In genomic region chr6:17102258-17102870, GRCh38 we compare ENCODE assay signal across 12 cellular contexts. TPM values are rescaled to one million over a fixed set of nuclear protein-coding genes. Genes with fewer than 3 reads are reported as not detected.
DNase-seq lines count a peak whose midpoint lies in the region; ATAC-seq and TF ChIP-seq lines count a peak whose summit lies in the region.
"Had no signal": no experiment of that assay in that cellular context is flagged by ENCODE, and none has a peak within 500 bp of the region (broad histone marks: within the 10 kb centered on the region; RNA-seq: fewer than 3 reads in every experiment).

No MANE protein-coding gene starts in this region.

- intact Hi-C loops in esophagus muscularis mucosa (cut with DNase I): no loop called here

- no peak overlapping the region for H3K9ac ChIP-seq in NT2/D1 (ENCODE audit: insufficient read length, low read depth)

- no peak for TF ChIP-seq EP300 in esophagus muscularis mucosa (IDR thresholded peaks at IDR 0.05)

- 38% methylated on average over 23 of the region's 23 CpGs for WGBS in esophagus muscularis mucosa

- TF ChIP-seq CTCF in AG04449 (IDR thresholded peaks at IDR 0.05; ENCODE audit: insufficient read depth, low read length, missing control alignments) (no peak), esophagus muscularis mucosa (IDR thresholded peaks at IDR 0.05) (no peak)

- no peak overlapping the region for H3K27ac ChIP-seq in esophagus muscularis mucosa (replicated peaks in 1 of 4)

- no peak overlapping the region for H2AFZ ChIP-seq in neuron (ENCODE audit: low read depth, low read length)

- H3K27me3 ChIP-seq in NT2/D1 (ENCODE audit: insufficient read depth, insufficient read length) (peaks cover 33% of the 10 kb centered on the region), esophagus muscularis mucosa (peaks cover 0 to 45% (median 12%) of the 10 kb centered on the region in 4 donors), neuron (ENCODE audit: insufficient read depth, low read length) (peaks cover 29% of the 10 kb centered on the region)

- H3K9me3 ChIP-seq in NT2/D1 (ENCODE audit: insufficient read depth, low read length) (no peaks in the 10 kb centered on the region), esophagus muscularis mucosa (no peaks in the 10 kb centered on the region), neuron (ENCODE audit: low read length) (peaks cover 3% of the 10 kb centered on the region)
- H3K9me3 ChIP-seq: MG63 had no signal

- ATAC-seq in GM19463 (IDR thresholded peaks at IDR 0.05; ENCODE audit: unreplicated experiment): no peak
- ATAC-seq: effector memory CD8-positive, alpha-beta T cell; naive thymus-derived CD4-positive, alpha-beta T cell had no signal

- H3K36me3 ChIP-seq in NT2/D1 (ENCODE audit: insufficient read depth, insufficient read length, low read length) (no peaks in the 10 kb centered on the region), esophagus muscularis mucosa (no peaks in the 10 kb centered on the region), neuron (ENCODE audit: insufficient read depth, low read length) (no peaks in the 10 kb centered on the region)
- H3K36me3 ChIP-seq: MG63 had no signal

- peaks cover 3% of the 10 kb centered on the region for H3K4me1 ChIP-seq in NT2/D1 (ENCODE audit: insufficient read depth, insufficient read length)
- peaks cover 10 to 15% (median 14%) of the 10 kb centered on the region in 4 donors for H3K4me1 ChIP-seq in esophagus muscularis mucosa
- H3K4me1 ChIP-seq in neuron (ENCODE audit: insufficient read depth, low read length): peaks cover 5% of the 10 kb centered on the region

- TF ChIP-seq POLR2A in esophagus muscularis mucosa (IDR thresholded peaks at IDR 0.05; ENCODE audit: low read depth): no peak

- CTCF ChIA-PET in AG04449 (lab: Yijun Ruan, JAX): interaction anchor here (1.5 kb wide), 1 partner anchor 16 kb away, joined by 5 read pairs; no protein-coding TSS in a partner anchor

- POLR2A ChIA-PET in AG04449 (lab: Yijun Ruan, JAX): no interaction called here

- peak overlapping the region; percentile 48 for H3K4me3 ChIP-seq in AG04449 (ENCODE audit: low read depth, low read length)
- peak overlapping the region; percentile 45 for H3K4me3 ChIP-seq in NT2/D1 (ENCODE audit: insufficient read length, low read depth)
- H3K4me3 ChIP-seq in esophagus muscularis mucosa: peak overlapping the region; percentile 47 to 56 (median 50)
- peak overlapping the region; percentile 17 for H3K4me3 ChIP-seq in neuron (ENCODE audit: low read length)

- DNase-seq in AG04449 (ENCODE audit: low read depth, low spot score) (no peak), NT2/D1 (ENCODE audit: low read depth, low spot score) (no peak), esophagus muscularis mucosa (ENCODE audit: extremely low spot score) (no peak), amygdala (lab: John Stamatoyannopoulos, UW) (no peak), NCI-H2081 treated with DMSO at 0.1 percent for 48 hours (lab: John Stamatoyannopoulos, UW) (no peak), medulla oblongata (ENCODE audit: extremely low spot score) (no peak)
- DNase-seq: effector memory CD8-positive, alpha-beta T cell; naive thymus-derived CD4-positive, alpha-beta T cell had no signal

RNA-seq across cellular contexts. Expression of gene STMND1, which starts 0.5 kb away (rescaled TPM):
- not detected for total RNA-seq in esophagus muscularis mucosa
- total RNA-seq: naive thymus-derived CD4-positive, alpha-beta T cell; RPMI7951 had no signal
